Comparison of ENCODE assay signal across 8 cellular contexts in genomic region chrX:126770179-126770578, GRCh38. TPM values are rescaled to one million over a fixed set of nuclear protein-coding genes. Genes with fewer than 3 reads are reported as not detected.
DNase-seq lines count a peak whose midpoint lies in the region; ATAC-seq and TF ChIP-seq lines count a peak whose summit lies in the region.

No MANE protein-coding gene starts in this region.

- H3K27me3 ChIP-seq in dorsolateral prefrontal cortex = peaks cover 0 to 46% (median 11%) of the 10 kb centered on the region in 45 donors

- no peak overlapping the region for H3K4me3 ChIP-seq in dorsolateral prefrontal cortex

- ATAC-seq in GM19395 (IDR thresholded peaks at IDR 0.05; ENCODE audit: unreplicated experiment) (peak; percentile 80), HG03039 (IDR thresholded peaks at IDR 0.05; ENCODE audit: unreplicated experiment) (no peak), HG03175 (IDR thresholded peaks at IDR 0.05; ENCODE audit: unreplicated experiment) (no peak)

- TF ChIP-seq CTCF in dorsolateral prefrontal cortex (IDR thresholded peaks at IDR 0.05 in 54 of 56, conservative IDR thresholded peaks at IDR 0.05 in 2 of 56; ENCODE audit: low read depth in 1 of 56, partially characterized antibody in 56 of 56) = peak in 54 of 56 donors; percentile 18 to 72 (median 52)

- intact Hi-C loops in dorsolateral prefrontal cortex (cut with DNase I) = no loop called here

- DNase-seq in COR-L47 (lab: John Stamatoyannopoulos, UW) (peak; percentile 15), NCI-H460 (ENCODE audit: extremely low read depth, low read depth) (peak; percentile 11), dorsolateral prefrontal cortex (no peak), putamen (ENCODE audit: low spot score) (peak; percentile 0), cerebellar nuclear complex (lab: John Stamatoyannopoulos, UW) (no peak)

- no peak overlapping the region for H3K27ac ChIP-seq in dorsolateral prefrontal cortex

RNA-seq across cellular contexts. Expression of gene PRR32, which starts 49.4 kb away (rescaled TPM):
- total RNA-seq in NCI-H460 (2014; rRNA removed; shearing (Covaris generic)) = not detected in 2 replicates
- polyA plus RNA-seq in NCI-H460 (2014; cell fraction: nucleus; rRNA removed) = not detected in 2 replicates
- total RNA-seq in dorsolateral prefrontal cortex = not detected

Comparison
In these comparisons a context has a peak if more than half of its experiments do, and no peak if none do; other contexts are left out.
1. DNase-seq: peak in COR-L47 (single experiment), NCI-H460 (single experiment) and putamen (single experiment); none in dorsolateral prefrontal cortex (0 of 10) and cerebellar nuclear complex (0 of 2).